8 cellular contexts compared by ENCODE assay signal in the genomic region with DNA sequence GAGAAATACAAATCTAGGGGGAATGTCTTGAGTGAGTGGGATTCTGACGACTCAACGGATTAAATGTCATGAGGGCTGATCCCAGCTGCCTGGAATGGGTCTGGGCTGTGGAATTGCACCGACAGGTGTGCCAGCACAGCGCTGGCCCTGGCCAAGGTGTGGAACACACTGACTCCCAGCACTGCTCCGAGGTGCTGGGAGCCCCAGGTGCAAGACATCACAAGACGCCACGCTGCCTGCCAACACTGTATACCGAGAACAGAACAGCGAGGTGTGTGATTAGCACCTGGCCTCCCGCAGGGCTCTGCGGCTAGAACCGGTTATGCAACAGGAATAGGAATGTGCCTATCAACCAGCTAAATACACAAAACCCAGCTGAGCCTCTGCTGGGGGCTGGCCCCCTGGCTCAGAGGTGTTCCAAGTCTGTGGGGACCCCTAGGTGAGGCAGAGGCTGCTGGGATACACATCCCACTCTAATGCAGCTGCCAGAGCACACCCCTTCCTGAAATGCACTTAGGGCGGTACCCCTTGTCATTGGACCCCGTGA. TPM values are rescaled to one million over a fixed set of nuclear protein-coding genes. Genes with fewer than 3 reads are reported as not detected.
A peak's percentile ranks its signal among the peaks of the same experiment; 100 is the strongest.
DNase-seq lines count a peak whose midpoint lies in the region; ATAC-seq and TF ChIP-seq lines count a peak whose summit lies in the region.

No MANE protein-coding gene starts in this region.

- DNase-seq in natural killer cell (no peak), RPMI8226 (peak; percentile 75), left lobe of liver (ENCODE audit: low spot score) (no peak), cerebellar nuclear complex (lab: John Stamatoyannopoulos, UW) (no peak), dedifferentiated amniotic fluid mesenchymal stem cell (ENCODE audit: extremely low spot score) (no peak)
- no peak for DNase-seq in natural killer cell treated with Interleukin-12 subunit alpha and Interleukin-12 subunit beta and Interleukin-15 and Interleukin-18, amount 100 ng/mL, for 72 hours (ENCODE audit: low spot score)

- no peaks in the 10 kb centered on the region for H3K27me3 Mint-ChIP-seq in natural killer cell (ENCODE audit: low read depth in 2 of 2)
- H3K27me3 Mint-ChIP-seq in natural killer cell treated with Interleukin-12 subunit alpha and Interleukin-12 subunit beta and Interleukin-15 and Interleukin-18, amount 100 ng/mL, for 72 hours = no peaks in the 10 kb centered on the region

- H3K27ac Mint-ChIP-seq in natural killer cell = peak overlapping the region; percentile 75 to 85
- H3K27ac Mint-ChIP-seq in natural killer cell treated with Interleukin-12 subunit alpha and Interleukin-12 subunit beta and Interleukin-15 and Interleukin-18, amount 100 ng/mL, for 72 hours = peak overlapping the region in 1 of 2 donors; percentile 62

- TF ChIP-seq CTCF in natural killer cell (IDR thresholded peaks at IDR 0.05) = no peak

- H3K4me3 Mint-ChIP-seq in natural killer cell = no peak overlapping the region
- no peak overlapping the region for H3K4me3 Mint-ChIP-seq in natural killer cell treated with Interleukin-12 subunit alpha and Interleukin-12 subunit beta and Interleukin-15 and Interleukin-18, amount 100 ng/mL, for 72 hours

- intact Hi-C loops in natural killer cell (cut with micrococcal nuclease) = no loop called here

- H3K9me3 Mint-ChIP-seq in natural killer cell = no peaks in the 10 kb centered on the region
- H3K9me3 Mint-ChIP-seq in natural killer cell treated with Interleukin-12 subunit alpha and Interleukin-12 subunit beta and Interleukin-15 and Interleukin-18, amount 100 ng/mL, for 72 hours = no peaks in the 10 kb centered on the region

- ATAC-seq in natural killer cell = no peak
- ATAC-seq in natural killer cell treated with Interleukin-12 subunit alpha and Interleukin-12 subunit beta and Interleukin-15 and Interleukin-18, amount 100 ng/mL, for 72 hours = no peak
- ATAC-seq in left lobe of liver = peak; percentile 85
- ATAC-seq in GM18868 (IDR thresholded peaks at IDR 0.05; ENCODE audit: unreplicated experiment) = no peak
- ATAC-seq in HG03354 (IDR thresholded peaks at IDR 0.05; ENCODE audit: poor library complexity, severe bottlenecking, unreplicated experiment) = no peak

- H3K36me3 Mint-ChIP-seq in natural killer cell = no peaks in the 10 kb centered on the region
- H3K36me3 Mint-ChIP-seq in natural killer cell treated with Interleukin-12 subunit alpha and Interleukin-12 subunit beta and Interleukin-15 and Interleukin-18, amount 100 ng/mL, for 72 hours = no peaks in the 10 kb centered on the region

- H3K4me1 Mint-ChIP-seq in natural killer cell = peaks cover 29 to 36% of the 10 kb centered on the region in 2 donors
- peaks cover 9 to 20% of the 10 kb centered on the region in 2 donors for H3K4me1 Mint-ChIP-seq in natural killer cell treated with Interleukin-12 subunit alpha and Interleukin-12 subunit beta and Interleukin-15 and Interleukin-18, amount 100 ng/mL, for 72 hours (ENCODE audit: low read depth in 2 of 2)

RNA-seq across cellular contexts. Expression of gene APMAP, which starts 24.8 kb away (rescaled TPM):
- total RNA-seq in natural killer cell (100 to 1,000 TPM; 205 to 212 (median 207) TPM), left lobe of liver (180 TPM)
- total RNA-seq in natural killer cell treated with Interleukin-12 subunit alpha and Interleukin-12 subunit beta and Interleukin-15 and Interleukin-18, amount 100 ng/mL, for 72 hours = 100 to 1,000 TPM; 109 to 206 TPM

RNA-seq across cellular contexts. Expression of gene ACSS1, which starts 40.6 kb away (rescaled TPM):
- total RNA-seq in natural killer cell (10 to 100 TPM; 46.3 to 67.4 (median 57.4) TPM), left lobe of liver (9.9 TPM)
- 1 to 10 TPM; 5.8 to 7.6 TPM for total RNA-seq in natural killer cell treated with Interleukin-12 subunit alpha and Interleukin-12 subunit beta and Interleukin-15 and Interleukin-18, amount 100 ng/mL, for 72 hours
